ENCODE assay signal across 11 cellular contexts in genomic region chr9:129491486-129491855, GRCh38.
A peak's percentile ranks its signal among the peaks of the same experiment; 100 is the strongest.
DNase-seq lines count a peak whose midpoint lies in the region; ATAC-seq and TF ChIP-seq lines count a peak whose summit lies in the region.
"Had no signal": no experiment of that assay in that cellular context is flagged by ENCODE, and none has a peak within 500 bp of the region (broad histone marks: within the 10 kb centered on the region; RNA-seq: fewer than 3 reads in every experiment).

No MANE protein-coding gene starts in this region.

- H3K4me1 ChIP-seq in A673 (ENCODE audit: insufficient read depth, low read length, poor library complexity, severe bottlenecking) (peaks cover 71% of the 10 kb centered on the region), Peyer's patch (peaks cover 0 to 52% (median 15%) of the 10 kb centered on the region in 4 donors), neutrophil (ENCODE audit: control insufficient read depth in 1 of 2, insufficient read depth in 1 of 2, low read depth in 1 of 2, low read length in 1 of 2) (peaks cover 56 to 57% of the 10 kb centered on the region in 2 experiments)

- ATAC-seq in HG03139 (IDR thresholded peaks at IDR 0.05; ENCODE audit: unreplicated experiment) (no peak), HG03045 (IDR thresholded peaks at IDR 0.05; ENCODE audit: unreplicated experiment) (no peak)

- H3K27me3 ChIP-seq in A673 (replicated peaks; ENCODE audit: insufficient read depth, low read depth, low read length, poor library complexity), result no peaks in the 10 kb centered on the region
- H3K27me3 ChIP-seq in Peyer's patch, result no peaks in the 10 kb centered on the region
- H3K27me3 ChIP-seq in neutrophil, result peaks cover 17% of the 10 kb centered on the region

- H3K27ac ChIP-seq in A673 (ENCODE audit: low read depth, low read length, poor library complexity, severe bottlenecking) (peak overlapping the region; percentile 98), Peyer's patch (peak overlapping the region; percentile 32 to 98 (median 92)), neutrophil (peak overlapping the region; percentile 96)

- H3K36me3 ChIP-seq in A673 (ENCODE audit: insufficient read depth, low read length, poor library complexity, severe bottlenecking) (no peaks in the 10 kb centered on the region), Peyer's patch (no peaks in the 10 kb centered on the region), neutrophil (no peaks in the 10 kb centered on the region)

- DNase-seq in A673 (ENCODE audit: low spot score) (no peak), Peyer's patch (peak in 1 of 3 donors; percentile 73), epithelial cell of proximal tubule (ENCODE audit: low read depth) (no peak), NCI-H2029 treated with DMSO at 0.1 percent for 48 hours (lab: John Stamatoyannopoulos, UW) (no peak), NCI-H1417 (lab: John Stamatoyannopoulos, UW) (no peak)
- DNase-seq: cerebellar nuclear complex, DMS153, occipital lobe had no signal

- POLR2A ChIA-PET in A673 (lab: Charles Lee; ENCODE audit: low non-redundant PET), result no interaction called here

- H3K9me3 ChIP-seq in A673 (ENCODE audit: low read depth, low read length, poor library complexity, severe bottlenecking) (no peaks in the 10 kb centered on the region), Peyer's patch (no peaks in the 10 kb centered on the region), neutrophil (no peaks in the 10 kb centered on the region)

- TF ChIP-seq CTCF in A673 (conservative IDR thresholded peaks at IDR 0.05; ENCODE audit: low read depth, low read length) (no peak), Peyer's patch (IDR thresholded peaks at IDR 0.05) (no peak), epithelial cell of proximal tubule (conservative IDR thresholded peaks at IDR 0.05; ENCODE audit: low read depth, low read length) (no peak), neutrophil (IDR thresholded peaks at IDR 0.05) (no peak)

- no peak for TF ChIP-seq POLR2A in Peyer's patch (IDR thresholded peaks at IDR 0.05)

- peak overlapping the region; percentile 48 for H3K4me3 ChIP-seq in A673 (ENCODE audit: low read depth, low read length, poor library complexity, severe bottlenecking)
- peak overlapping the region in 2 of 4 donors; percentile 58 to 61 for H3K4me3 ChIP-seq in Peyer's patch
- peak overlapping the region; percentile 60 for H3K4me3 ChIP-seq in epithelial cell of proximal tubule (ENCODE audit: low read depth, low read length)
- peak overlapping the region in 1 of 2 experiments; percentile 29 for H3K4me3 ChIP-seq in neutrophil (ENCODE audit: low read depth in 1 of 2, low read length in 1 of 2)

- CTCF ChIA-PET in A673 (lab: Charles Lee), result interaction anchor here (0.7 kb wide), 1 partner anchor 316 kb away, joined by 3 read pairs; no protein-coding TSS in a partner anchor

- intact Hi-C loops in A673 (cut with micrococcal nuclease; ENCODE audit: unreplicated experiment), result loop anchor here (10.0 kb wide), 1 partner anchor 113 kb away; no protein-coding TSS in a partner anchor

- no TSS peak for BruUV-seq in A673 (replicated peaks; lab: Mats Ljungman, UMichigan)
